In genomic region chr20:53561505-53561904, GRCh38 we compare ENCODE assay signal across 1 cellular context.
TF ChIP-seq lines count a peak whose summit lies in the region.

No MANE protein-coding gene starts in this region.

TF ChIP-seq in K562, 482 proteins besides CTCF, POLR2A, EP300 and RAD21:
- TF ChIP-seq NEUROD1 (IDR thresholded peaks at IDR 0.05; ENCODE audit: borderline replicate concordance, low read depth, low read length, partially characterized antibody) = no peak
- TF ChIP-seq HDGF (IDR thresholded peaks at IDR 0.05) = no peak
- no peak for TF ChIP-seq PRPF4 (IDR thresholded peaks at IDR 0.05; ENCODE audit: insufficient read depth, low read depth, low read length, poor library complexity, severe bottlenecking)
- no peak for TF ChIP-seq SP2 (IDR thresholded peaks at IDR 0.05; ENCODE audit: extremely low read depth, low read depth, low read length, poor library complexity, severe bottlenecking)
- peak; percentile 55 for TF ChIP-seq RBM25 (IDR thresholded peaks at IDR 0.05; ENCODE audit: low read depth, low read length, severe bottlenecking)
- peak; percentile 93 for TF ChIP-seq ZNF121 (CRISPR knock-in tag; conservative IDR thresholded peaks at IDR 0.05)
- TF ChIP-seq SNIP1 (IDR thresholded peaks at IDR 0.05; ENCODE audit: low read depth) = no peak
- TF ChIP-seq NR2C2 (CRISPR knock-in tag; IDR thresholded peaks at IDR 0.05) = no peak
- no peak for TF ChIP-seq NR2C2 (tag; IDR thresholded peaks at IDR 0.05)
- TF ChIP-seq ZNF384 (IDR thresholded peaks at IDR 0.05; ENCODE audit: low read depth, low read length) = peak; percentile 10; the same call in 1 of the 2 replicates
- TF ChIP-seq RBM15 (IDR thresholded peaks at IDR 0.05; ENCODE audit: insufficient read depth, low read length) = no peak
- TF ChIP-seq TRIM25 (IDR thresholded peaks at IDR 0.05; ENCODE audit: borderline replicate concordance) = no peak
- no peak for TF ChIP-seq GMEB1 (CRISPR knock-in tag; IDR thresholded peaks at IDR 0.05)
- TF ChIP-seq FOXK1 (CRISPR knock-in tag; IDR thresholded peaks at IDR 0.05; ENCODE audit: borderline replicate concordance) = no peak
- no peak for TF ChIP-seq ELF2 (CRISPR knock-in tag; IDR thresholded peaks at IDR 0.05)
- TF ChIP-seq MITF (IDR thresholded peaks at IDR 0.05) = no peak
- TF ChIP-seq ZNF609 (CRISPR knock-in tag; IDR thresholded peaks at IDR 0.05; ENCODE audit: borderline replicate concordance) = no peak
- TF ChIP-seq ZNF589 (CRISPR knock-in tag; IDR thresholded peaks at IDR 0.05; ENCODE audit: low read depth) = no peak
